Comparison of ENCODE assay signal across 18 cellular contexts in the genomic region with DNA sequence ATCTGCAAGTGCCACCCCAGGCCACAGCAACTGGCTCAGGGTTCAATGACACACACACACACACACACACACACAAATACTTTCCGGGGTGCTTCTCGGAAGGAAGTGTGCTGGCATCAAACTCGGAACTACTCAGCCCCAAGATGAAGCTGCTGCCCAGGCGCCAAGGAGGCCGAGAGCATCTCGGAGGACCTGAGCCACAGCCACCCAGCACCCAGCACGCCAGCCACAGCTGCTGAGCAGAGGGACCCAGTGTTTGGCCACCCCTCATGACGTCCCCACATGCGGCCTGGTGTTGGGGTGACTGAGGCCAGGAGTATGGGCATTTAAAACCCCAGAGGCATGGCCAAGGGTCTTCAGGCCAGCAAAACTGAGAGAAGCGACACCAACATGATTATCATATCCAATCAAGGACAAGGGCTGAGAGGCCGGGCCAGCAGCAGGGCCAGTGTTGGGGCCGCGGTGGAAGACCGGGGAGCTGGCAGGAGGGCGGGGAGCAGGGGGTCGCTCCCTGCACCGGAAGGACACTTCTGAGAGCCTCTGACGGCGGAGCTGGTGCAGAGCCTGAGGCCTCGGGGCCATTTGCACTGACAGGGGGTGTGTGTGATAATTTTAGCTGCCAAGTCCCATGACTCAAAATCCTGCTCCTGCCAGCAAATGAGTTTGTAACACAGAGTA.
DNase-seq lines count a peak whose midpoint lies in the region; TF ChIP-seq lines count a peak whose summit lies in the region.
"Had no signal": no experiment of that assay in that cellular context is flagged by ENCODE, and none has a peak within 500 bp of the region (broad histone marks: within the 10 kb centered on the region; RNA-seq: fewer than 3 reads in every experiment).

No MANE protein-coding gene starts in this region.

- H3K56ac ChIP-seq in H9 (ENCODE audit: insufficient read length, low read depth, low read length): no peak overlapping the region

- H3K9me3 ChIP-seq in H9 (ENCODE audit: control insufficient read depth, low read depth, low read length) (no peaks in the 10 kb centered on the region), sigmoid colon (no peaks in the 10 kb centered on the region)
- H3K9me3 ChIP-seq: ascending aorta, heart left ventricle, pancreas, right atrium auricular region, upper lobe of left lung had no signal

- intact Hi-C loops in sigmoid colon (cut with DNase I): no loop called here

- H2AFZ ChIP-seq in H9 (ENCODE audit: low read length): no peak overlapping the region

- H2AK5ac ChIP-seq in H9 (ENCODE audit: insufficient read length, low read length): no peak overlapping the region

- no peak overlapping the region for H4K8ac ChIP-seq in H9 (replicated peaks; ENCODE audit: insufficient read length, low read depth, low read length)

- H3K27me3 Mint-ChIP-seq in H9 (ENCODE audit: low read depth): peaks cover 3% of the 10 kb centered on the region; the same call in 1 of the 2 replicates
- H3K27me3 Mint-ChIP-seq: CD4-positive, alpha-beta T cell had no signal

- no peaks in the 10 kb centered on the region for H3K79me1 ChIP-seq in H9 (ENCODE audit: insufficient read depth, low read depth, low read length, poor library complexity, severe bottlenecking)

- no peak overlapping the region for H2BK12ac ChIP-seq in H9 (ENCODE audit: insufficient read length, low read depth, low read length)

- TF ChIP-seq POLR2A in sigmoid colon (IDR thresholded peaks at IDR 0.05): no peak

- H3K23ac ChIP-seq in H9 (ENCODE audit: insufficient read length, low read depth, low read length): no peak overlapping the region

- no peaks in the 10 kb centered on the region for H3K9me3 Mint-ChIP-seq in H9
- H3K9me3 Mint-ChIP-seq: CD4-positive, alpha-beta T cell; natural killer cell had no signal

- H2BK120ac ChIP-seq in H9 (ENCODE audit: low read depth, low read length, poor library complexity, severe bottlenecking): no peak overlapping the region

- H3K23me2 ChIP-seq in H9 (ENCODE audit: insufficient read length, low read depth, low read length, poor library complexity, severe bottlenecking): no peaks in the 10 kb centered on the region

- H3K18ac ChIP-seq in H9 (ENCODE audit: insufficient read length, low read depth, low read length): no peak overlapping the region

- no CpG with 5 or more reads among the region's 20 CpGs for WGBS in H9 (ENCODE audit: extremely low coverage, insufficient read length, low lambda C conversion rate)
- WGBS in sigmoid colon, 2 donors: 88 to 92% methylated on average over 20 of the region's 20 CpGs

- no peak overlapping the region for H3K9ac ChIP-seq in H9 (ENCODE audit: extremely low read depth, insufficient read length, low read length)

- no peak overlapping the region for H3T11ph ChIP-seq in H9 (ENCODE audit: low read length)

- no peak overlapping the region for H3K27ac ChIP-seq in H9 (ENCODE audit: insufficient read length, low read depth, low read length)
- H3K27ac ChIP-seq in sigmoid colon: no peak overlapping the region
- H3K27ac ChIP-seq: ascending aorta, heart left ventricle, right atrium auricular region, SJCRH30, upper lobe of left lung had no signal

- no peaks in the 10 kb centered on the region for H4K20me1 ChIP-seq in H9 (ENCODE audit: control insufficient read depth, insufficient read depth, insufficient read length)

- H3K36me3 Mint-ChIP-seq in H9 (ENCODE audit: insufficient read depth in 1 of 3, low read depth in 3 of 3): peaks cover 0 to 4% (median 0%) of the 10 kb centered on the region in 3 experiments; a peak in 2 of 7 replicates
- H3K36me3 Mint-ChIP-seq: natural killer cell had no signal

- H3K4me1 Mint-ChIP-seq in H9: peaks cover 2 to 6% of the 10 kb centered on the region in 2 experiments; a peak in 3 of 4 replicates

- TF ChIP-seq CTCF in H9 (conservative IDR thresholded peaks at IDR 0.05) (no peak), fibroblast of the aortic adventitia (IDR thresholded peaks at IDR 0.05; ENCODE audit: insufficient read depth, low read length) (no peak), sigmoid colon (IDR thresholded peaks at IDR 0.05) (no peak)

- DNase-seq in EH (ENCODE audit: low read depth) (peak; percentile 14), H9 (no peak), fibroblast of the aortic adventitia (ENCODE audit: low read depth) (peak; percentile 67), sigmoid colon (peak; percentile 63), NCI-H446 treated with DMSO at 0.1 percent for 48 hours (lab: John Stamatoyannopoulos, UW) (no peak), SKM-1 treated with dmso at 0.1 percent for 144 hours (lab: John Stamatoyannopoulos, UW; ENCODE audit: unreplicated experiment) (no peak), NCI-H748 treated with DMSO at 0.1 percent for 48 hours (lab: John Stamatoyannopoulos, UW) (no peak), NCI-H1417 (lab: John Stamatoyannopoulos, UW) (no peak)
- DNase-seq: activated naive CD4-positive, alpha-beta T cell treated with anti-CD3 and anti-CD28 coated beads, Interleukin-2, amount 50 U/mL, for 16 hours; CD4-positive, alpha-beta T cell; central memory CD4-positive, alpha-beta T cell; natural killer cell; SJCRH30 had no signal

- H3K4me3 ChIP-seq in fibroblast of the aortic adventitia (ENCODE audit: low read depth, low read length): no peak overlapping the region
- no peak overlapping the region for H3K4me3 ChIP-seq in sigmoid colon
- H3K4me3 ChIP-seq: ascending aorta, heart left ventricle, pancreas, right atrium auricular region, SJCRH30, upper lobe of left lung had no signal

- H4K91ac ChIP-seq in H9 (ENCODE audit: insufficient read length, low read depth, low read length): no peak overlapping the region

- TF ChIP-seq EP300 in sigmoid colon (IDR thresholded peaks at IDR 0.05): no peak

- H3K4ac ChIP-seq in H9 (ENCODE audit: low read depth, low read length): no peak overlapping the region

- H3K4me3 Mint-ChIP-seq in H9: no peak overlapping the region
- H3K4me3 Mint-ChIP-seq: CD4-positive, alpha-beta T cell; natural killer cell had no signal

- H2BK20ac ChIP-seq in H9 (ENCODE audit: low read depth, low read length, poor library complexity, severe bottlenecking): no peak overlapping the region

- no peak overlapping the region for H4K5ac ChIP-seq in H9 (ENCODE audit: insufficient read length, low read depth, low read length)

- H3K14ac ChIP-seq in H9 (ENCODE audit: insufficient read depth, low read length): peak overlapping the region; percentile 41; the same call in 1 of the 2 replicates

- H2BK15ac ChIP-seq in H9 (ENCODE audit: low read depth, low read length): no peak overlapping the region

- H3K4me2 ChIP-seq in H9 (ENCODE audit: insufficient read depth, insufficient read length, low read length): no peak overlapping the region

- H3K27ac Mint-ChIP-seq in H9: no peak overlapping the region
- H3K27ac Mint-ChIP-seq: CD4-positive, alpha-beta T cell had no signal

- H3K36me3 ChIP-seq in sigmoid colon: peaks cover 0 to 19% (median 0%) of the 10 kb centered on the region in 4 donors
- H3K36me3 ChIP-seq: ascending aorta, pancreas, right atrium auricular region, SJCRH30 had no signal

- H3K27me3 ChIP-seq in H9 (ENCODE audit: insufficient read depth, low read length): no peaks in the 10 kb centered on the region
- no peaks in the 10 kb centered on the region for H3K27me3 ChIP-seq in sigmoid colon
- H3K27me3 ChIP-seq: ascending aorta, heart left ventricle, pancreas, right atrium auricular region, SJCRH30, upper lobe of left lung had no signal

- no peaks in the 10 kb centered on the region for H3K79me2 ChIP-seq in H9 (ENCODE audit: insufficient read depth, low read length)

- no peak overlapping the region for H2BK5ac ChIP-seq in H9 (ENCODE audit: insufficient read length, low read length)

- H3K4me1 ChIP-seq in H9 (ENCODE audit: insufficient read depth, low read length) (no peaks in the 10 kb centered on the region; the same call in 1 of the 2 replicates), sigmoid colon (peaks cover 0 to 5% (median 2%) of the 10 kb centered on the region in 4 donors)
- H3K4me1 ChIP-seq: ascending aorta, pancreas, SJCRH30 had no signal

Comparison
In these comparisons a context has a peak if more than half of its experiments do, and no peak if none do; other contexts are left out.
1. DNase-seq: peak in EH (single experiment), fibroblast of the aortic adventitia (single experiment) and sigmoid colon (single experiment); none in H9 (single experiment), NCI-H446 treated with DMSO at 0.1 percent for 48 hours (single experiment), SKM-1 treated with dmso at 0.1 percent for 144 hours (single experiment), NCI-H748 treated with DMSO at 0.1 percent for 48 hours (single experiment) and NCI-H1417 (0 of 3).